Comparison of ENCODE assay signal across 22 cellular contexts in genomic region chr19:47057328-47057727, GRCh38. TPM values are rescaled to one million over a fixed set of nuclear protein-coding genes. Genes with fewer than 3 reads are reported as not detected.
DNase-seq lines count a peak whose midpoint lies in the region; ATAC-seq and TF ChIP-seq lines count a peak whose summit lies in the region.
"Had no signal": no experiment of that assay in that cellular context is flagged by ENCODE, and none has a peak within 500 bp of the region (broad histone marks: within the 10 kb centered on the region; RNA-seq: fewer than 3 reads in every experiment).

No MANE protein-coding gene starts in this region.

- no peak for TF ChIP-seq CTCF in smooth muscle cell (IDR thresholded peaks at IDR 0.05; ENCODE audit: borderline replicate concordance, insufficient read depth, poor library complexity, severe bottlenecking)

- H3K4me3 ChIP-seq in adipocyte (ENCODE audit: low read length), result no peak overlapping the region
- no peak overlapping the region for H3K4me3 ChIP-seq in smooth muscle cell
- H3K4me3 ChIP-seq: prostate gland, skin epidermis, transverse colon had no signal

- peaks cover 7% of the 10 kb centered on the region for H3F3A ChIP-seq in smooth muscle cell (ENCODE audit: low read depth)

- H3K9ac ChIP-seq in adipocyte (ENCODE audit: low read length) (no peak overlapping the region), smooth muscle cell (ENCODE audit: low read depth) (no peak overlapping the region)

- H3K36me3 ChIP-seq in adipocyte (ENCODE audit: control insufficient read depth, insufficient read depth, low read length, severe bottlenecking) (no peaks in the 10 kb centered on the region), smooth muscle cell (ENCODE audit: low read depth) (no peaks in the 10 kb centered on the region)
- H3K36me3 ChIP-seq: prostate gland, transverse colon had no signal

- no peak overlapping the region for H2AFZ ChIP-seq in smooth muscle cell (ENCODE audit: low read depth)

- H3K4me2 ChIP-seq in smooth muscle cell, result no peak overlapping the region

- H3K9me3 ChIP-seq in adipocyte (ENCODE audit: control insufficient read depth, low read length), result no peaks in the 10 kb centered on the region
- H3K9me3 ChIP-seq in smooth muscle cell (replicated peaks; ENCODE audit: low read depth), result no peaks in the 10 kb centered on the region
- H3K9me3 ChIP-seq: prostate gland, transverse colon had no signal

- no peaks in the 10 kb centered on the region for H3K79me2 ChIP-seq in smooth muscle cell (ENCODE audit: low read depth)

- no peak for ATAC-seq in GM18868 (IDR thresholded peaks at IDR 0.05; ENCODE audit: unreplicated experiment)
- ATAC-seq: activated naive CD8-positive, alpha-beta T cell treated with anti-CD3 and anti-CD28 coated beads, Interleukin-2, amount 50 U/mL, for 24 hours; left cardiac atrium; naive thymus-derived CD8-positive, alpha-beta T cell; Panc1 had no signal

- peak; percentile 11 for DNase-seq in DMS79 treated with DMSO at 0.1 percent for 48 hours (lab: John Stamatoyannopoulos, UW)
- no peak for DNase-seq in DMS79 (lab: John Stamatoyannopoulos, UW)
- DNase-seq in adipocyte (ENCODE audit: low read depth), result peak; percentile 22
- DNase-seq in hepatic stellate cell (ENCODE audit: low spot score), result peak; percentile 42
- DNase-seq in smooth muscle cell (lab: John Stamatoyannopoulos, UW; ENCODE audit: unreplicated experiment), result no peak
- no peak for DNase-seq in GDM1 (lab: John Stamatoyannopoulos, UW)
- no peak for DNase-seq in hypothalamus (lab: John Stamatoyannopoulos, UW)
- DNase-seq: activated CD8-positive, alpha-beta memory T cell treated with anti-CD3 and anti-CD28 coated beads, Interleukin-2, amount 50 U/mL, for 4 hours; activated effector memory CD4-positive, alpha-beta T cell treated with Interleukin-2 at 50 U/mL for 16 hours; activated naive CD8-positive, alpha-beta T cell treated with anti-CD3 and anti-CD28 coated beads, Interleukin-2, amount 50 U/mL, for 24 hours; caudate nucleus; left cardiac atrium; naive thymus-derived CD8-positive, alpha-beta T cell; NCI-H146; NCI-H748 treated with DMSO at 0.1 percent for 48 hours; transverse colon had no signal

- no peaks in the 10 kb centered on the region for H3K27me3 ChIP-seq in adipocyte (replicated peaks; ENCODE audit: control insufficient read depth, insufficient read depth, low read length)
- no peaks in the 10 kb centered on the region for H3K27me3 ChIP-seq in smooth muscle cell (ENCODE audit: low read depth)
- H3K27me3 ChIP-seq: transverse colon had no signal

- no peaks in the 10 kb centered on the region for H4K20me1 ChIP-seq in smooth muscle cell (ENCODE audit: low read depth)

- WGBS in smooth muscle cell (ENCODE audit: low lambda C conversion rate), result 64% methylated on average over 2 of the region's 2 CpGs

- H3K4me1 ChIP-seq in adipocyte (ENCODE audit: control insufficient read depth, insufficient read depth, low read length), result no peaks in the 10 kb centered on the region
- H3K4me1 ChIP-seq in smooth muscle cell (ENCODE audit: low read depth), result peaks cover 6% of the 10 kb centered on the region
- H3K4me1 ChIP-seq: prostate gland, transverse colon had no signal

- H3K27ac ChIP-seq in smooth muscle cell (ENCODE audit: low read depth), result peak overlapping the region; percentile 2
- H3K27ac ChIP-seq: 22Rv1, prostate gland, skin epidermis, transverse colon had no signal

RNA-seq across cellular contexts. Expression of gene TMEM160, which starts 8.9 kb away (rescaled TPM):
- 21.5 and 61.5 TPM in 2 replicates for total RNA-seq in smooth muscle cell
- polyA plus RNA-seq in smooth muscle cell, result 92.2 and 94.4 TPM in 2 replicates

RNA-seq across cellular contexts. Expression of gene NPAS1, which starts 37.7 kb away (rescaled TPM):
- 0.49 and 0.76 TPM in 2 replicates for total RNA-seq in smooth muscle cell
- 3.7 and 4.7 TPM in 2 replicates for polyA plus RNA-seq in smooth muscle cell
- total RNA-seq: mesenteric fat pad had no signal

RNA-seq across cellular contexts. Expression of gene ZC3H4, which starts 56.2 kb away (rescaled TPM):
- 6.6 and 9.3 TPM in 2 replicates for total RNA-seq in smooth muscle cell
- polyA plus RNA-seq in smooth muscle cell, result 1.9 and 3.5 TPM in 2 replicates

Comparison
In these comparisons a context has a peak if more than half of its experiments do, and no peak if none do; other contexts are left out.
1. DNase-seq: peak in DMS79 treated with DMSO at 0.1 percent for 48 hours (single experiment), adipocyte (single experiment) and hepatic stellate cell (single experiment); none in DMS79 (single experiment), smooth muscle cell (single experiment), GDM1 (single experiment) and hypothalamus (0 of 51).